ENCODE assay signal across 20 cellular contexts in genomic region chr14:32629146-32629545, GRCh38.
"Had no signal": no experiment of that assay in that cellular context is flagged by ENCODE, and none has a peak within 500 bp of the region (broad histone marks: within the 10 kb centered on the region; RNA-seq: fewer than 3 reads in every experiment).

No MANE protein-coding gene starts in this region.

- H3K4me1 ChIP-seq: colonic mucosa had no signal

- H3K27me3 ChIP-seq: colonic mucosa, neural progenitor cell, right atrium auricular region, tibial nerve had no signal

- DNase-seq: activated CD4-positive, alpha-beta T cell treated with anti-CD3 and anti-CD28 coated beads for 36 hours; activated CD4-positive, CD25-positive, alpha-beta regulatory T cell; activated CD8-positive, alpha-beta memory T cell treated with anti-CD3 and anti-CD28 coated beads, Interleukin-2, amount 10 ng/mL, durations not matched to agents 7 days and 5 days; activated CD8-positive, alpha-beta T cell treated with anti-CD3 and anti-CD28 coated beads, Interleukin-2, amount 10 ng/mL, durations not matched to agents 7 days and 5 days; activated naive CD8-positive, alpha-beta T cell treated with anti-CD3 and anti-CD28 coated beads, Interleukin-2, amount 50 U/mL, for 24 hours; activated T-cell treated with anti-CD3 and anti-CD28 coated beads, Interleukin-2, amount 50 U/mL, for 48 hours; amygdala; colonic mucosa; effector memory CD8-positive, alpha-beta T cell; erythroblast; kidney glomerular epithelial cell; mesendoderm; natural killer cell; stimulated activated CD4-positive, alpha-beta T cell treated with anti-CD3 and anti-CD28 coated beads, Interleukin-2, amount 100 ng/mL, for 48 hours; stimulated activated naive CD4-positive, alpha-beta T cell treated with Interleukin-2 at 50 U/mL for 16 hours had no signal

- H3K36me3 ChIP-seq: colonic mucosa, neural progenitor cell, right atrium auricular region, tibial nerve had no signal

- H3K27ac ChIP-seq: colonic mucosa, neural progenitor cell, right atrium auricular region had no signal

- H2AFZ ChIP-seq: neural progenitor cell had no signal

- H3K4me3 ChIP-seq: colonic mucosa, lung, neural progenitor cell, right atrium auricular region, tibial nerve had no signal

- ATAC-seq: activated CD4-positive, alpha-beta T cell treated with anti-CD3 and anti-CD28 coated beads for 36 hours; activated CD8-positive, alpha-beta memory T cell treated with anti-CD3 and anti-CD28 coated beads, Interleukin-2, amount 10 ng/mL, durations not matched to agents 7 days and 5 days; activated CD8-positive, alpha-beta T cell treated with anti-CD3 and anti-CD28 coated beads, Interleukin-2, amount 10 ng/mL, durations not matched to agents 7 days and 5 days; activated naive CD8-positive, alpha-beta T cell treated with anti-CD3 and anti-CD28 coated beads, Interleukin-2, amount 50 U/mL, for 24 hours; effector memory CD8-positive, alpha-beta T cell; left lobe of liver; natural killer cell had no signal
